Comparison of ENCODE assay signal across 19 cellular contexts in genomic region chr7:25994433-25994988, GRCh38.
A peak's percentile ranks its signal among the peaks of the same experiment; 100 is the strongest.
DNase-seq lines count a peak whose midpoint lies in the region; ATAC-seq and TF ChIP-seq lines count a peak whose summit lies in the region.
"Had no signal": no experiment of that assay in that cellular context is flagged by ENCODE, and none has a peak within 500 bp of the region (broad histone marks: within the 10 kb centered on the region; RNA-seq: fewer than 3 reads in every experiment).

No MANE protein-coding gene starts in this region.

- peaks cover 6% of the 10 kb centered on the region for H3K4me1 Mint-ChIP-seq in activated CD8-positive, alpha-beta memory T cell treated with anti-CD3 and anti-CD28 coated beads, Interleukin-2, amount 10 ng/mL, durations not matched to agents 7 days and 5 days
- H3K4me1 Mint-ChIP-seq in central memory CD8-positive, alpha-beta T cell: peaks cover 17% of the 10 kb centered on the region
- peaks cover 9 to 14% of the 10 kb centered on the region in 2 donors for H3K4me1 Mint-ChIP-seq in natural killer cell
- H3K4me1 Mint-ChIP-seq in activated CD4-positive, alpha-beta memory T cell treated with anti-CD3 and anti-CD28 coated beads, Interleukin-2, amount 10 ng/mL, durations not matched to agents 7 days and 5 days: peaks cover 5% of the 10 kb centered on the region

- POLR2A ChIA-PET in activated CD4-positive, alpha-beta memory T cell treated with anti-CD3 and anti-CD28 coated beads, Interleukin-2, amount 10 ng/mL, durations not matched to agents 7 days and 5 days (lab: Charles Lee): no interaction called here

- H3K27ac Mint-ChIP-seq in activated CD8-positive, alpha-beta memory T cell treated with anti-CD3 and anti-CD28 coated beads, Interleukin-2, amount 10 ng/mL, durations not matched to agents 7 days and 5 days: no peak overlapping the region
- no peak overlapping the region for H3K27ac Mint-ChIP-seq in central memory CD8-positive, alpha-beta T cell (ENCODE audit: low read depth)
- no peak overlapping the region for H3K27ac Mint-ChIP-seq in natural killer cell
- no peak overlapping the region for H3K27ac Mint-ChIP-seq in activated CD4-positive, alpha-beta memory T cell treated with anti-CD3 and anti-CD28 coated beads, Interleukin-2, amount 10 ng/mL, durations not matched to agents 7 days and 5 days

- no peak overlapping the region for H3K4me3 Mint-ChIP-seq in activated CD8-positive, alpha-beta memory T cell treated with anti-CD3 and anti-CD28 coated beads, Interleukin-2, amount 10 ng/mL, durations not matched to agents 7 days and 5 days
- peak overlapping the region; percentile 8 for H3K4me3 Mint-ChIP-seq in central memory CD8-positive, alpha-beta T cell
- H3K4me3 Mint-ChIP-seq in natural killer cell: no peak overlapping the region
- H3K4me3 Mint-ChIP-seq in activated CD4-positive, alpha-beta memory T cell treated with anti-CD3 and anti-CD28 coated beads, Interleukin-2, amount 10 ng/mL, durations not matched to agents 7 days and 5 days: no peak overlapping the region

- no peaks in the 10 kb centered on the region for H3K9me3 Mint-ChIP-seq in activated CD8-positive, alpha-beta memory T cell treated with anti-CD3 and anti-CD28 coated beads, Interleukin-2, amount 10 ng/mL, durations not matched to agents 7 days and 5 days (ENCODE audit: low read depth)
- no peaks in the 10 kb centered on the region for H3K9me3 Mint-ChIP-seq in central memory CD8-positive, alpha-beta T cell
- no peaks in the 10 kb centered on the region for H3K9me3 Mint-ChIP-seq in natural killer cell
- no peaks in the 10 kb centered on the region for H3K9me3 Mint-ChIP-seq in activated CD4-positive, alpha-beta memory T cell treated with anti-CD3 and anti-CD28 coated beads, Interleukin-2, amount 10 ng/mL, durations not matched to agents 7 days and 5 days

- H3K27me3 Mint-ChIP-seq in activated CD8-positive, alpha-beta memory T cell treated with anti-CD3 and anti-CD28 coated beads, Interleukin-2, amount 10 ng/mL, durations not matched to agents 7 days and 5 days: peaks cover 52% of the 10 kb centered on the region
- peaks cover 11% of the 10 kb centered on the region for H3K27me3 Mint-ChIP-seq in central memory CD8-positive, alpha-beta T cell
- H3K27me3 Mint-ChIP-seq in natural killer cell (ENCODE audit: low read depth in 2 of 2): peaks cover 28 to 49% of the 10 kb centered on the region in 2 donors
- H3K27me3 Mint-ChIP-seq in activated CD4-positive, alpha-beta memory T cell treated with anti-CD3 and anti-CD28 coated beads, Interleukin-2, amount 10 ng/mL, durations not matched to agents 7 days and 5 days: peaks cover 20% of the 10 kb centered on the region

- DNase-seq in activated CD8-positive, alpha-beta memory T cell treated with anti-CD3 and anti-CD28 coated beads, Interleukin-2, amount 10 ng/mL, durations not matched to agents 7 days and 5 days: no peak
- no peak for DNase-seq in activated CD8-positive, alpha-beta memory T cell treated with anti-CD3 and anti-CD28 coated beads, Interleukin-2, amount 50 U/mL, for 4 hours
- DNase-seq in central memory CD8-positive, alpha-beta T cell (ENCODE audit: low spot score in 2 of 2): no peak
- no peak for DNase-seq in natural killer cell
- no peak for DNase-seq in activated CD4-positive, alpha-beta memory T cell treated with anti-CD3 and anti-CD28 coated beads, Interleukin-2, amount 10 ng/mL, durations not matched to agents 7 days and 5 days
- DNase-seq in stimulated activated naive CD8-positive, alpha-beta T cell treated with anti-CD3 and anti-CD28 coated beads, Interleukin-15, Interleukin-2, amounts not matched to agents 100 U/mL and 50 U/mL, for 24 hours: no peak
- DNase-seq: 8988T, C1 segment of cervical spinal cord, EL, GF-D8, MV-4-11, NCI-H1105 treated with DMSO at 0.1 percent for 48 hours, NCI-H2081 treated with DMSO at 0.1 percent for 48 hours, NCI-H2171 treated with DMSO at 0.1 percent for 48 hours, NCI-H446, NCI-H526, Peyer's patch, SJCRH30 had no signal

- no peaks in the 10 kb centered on the region for H3K36me3 Mint-ChIP-seq in activated CD8-positive, alpha-beta memory T cell treated with anti-CD3 and anti-CD28 coated beads, Interleukin-2, amount 10 ng/mL, durations not matched to agents 7 days and 5 days
- peaks cover 6% of the 10 kb centered on the region for H3K36me3 Mint-ChIP-seq in central memory CD8-positive, alpha-beta T cell (ENCODE audit: insufficient read depth)
- H3K36me3 Mint-ChIP-seq in natural killer cell: no peaks in the 10 kb centered on the region
- H3K36me3 Mint-ChIP-seq in activated CD4-positive, alpha-beta memory T cell treated with anti-CD3 and anti-CD28 coated beads, Interleukin-2, amount 10 ng/mL, durations not matched to agents 7 days and 5 days (ENCODE audit: low read depth): no peaks in the 10 kb centered on the region

- CTCF ChIA-PET in activated CD8-positive, alpha-beta memory T cell treated with anti-CD3 and anti-CD28 coated beads, Interleukin-2, amount 10 ng/mL, durations not matched to agents 7 days and 5 days (lab: Charles Lee): no interaction called here
- CTCF ChIA-PET in activated CD4-positive, alpha-beta memory T cell treated with anti-CD3 and anti-CD28 coated beads, Interleukin-2, amount 10 ng/mL, durations not matched to agents 7 days and 5 days (lab: Charles Lee): no interaction called here

- TF ChIP-seq CTCF in natural killer cell (IDR thresholded peaks at IDR 0.05): no peak

- intact Hi-C loops in natural killer cell (cut with micrococcal nuclease): no loop called here

- peak; percentile 30 for ATAC-seq in activated CD8-positive, alpha-beta memory T cell treated with anti-CD3 and anti-CD28 coated beads, Interleukin-2, amount 10 ng/mL, durations not matched to agents 7 days and 5 days
- peak; percentile 89 for ATAC-seq in central memory CD8-positive, alpha-beta T cell (replicated peaks; ENCODE audit: extremely low read depth, poor library complexity, severe bottlenecking)
- ATAC-seq in natural killer cell (peak; percentile 29 to 65 (median 55)), HG03460 (IDR thresholded peaks at IDR 0.05; ENCODE audit: unreplicated experiment) (no peak)
- ATAC-seq in stimulated activated naive CD8-positive, alpha-beta T cell treated with anti-CD3 and anti-CD28 coated beads, Interleukin-15, Interleukin-2, amounts not matched to agents 100 U/mL and 50 U/mL, for 24 hours: no peak

Comparison
In these comparisons a context has a peak if more than half of its experiments do, and no peak if none do; other contexts are left out.
1. ATAC-seq: peak in activated CD8-positive, alpha-beta memory T cell treated with anti-CD3 and anti-CD28 coated beads, Interleukin-2, amount 10 ng/mL, durations not matched to agents 7 days and 5 days (single experiment), central memory CD8-positive, alpha-beta T cell (single experiment) and natural killer cell (3 of 3); none in HG03460 (single experiment) and stimulated activated naive CD8-positive, alpha-beta T cell treated with anti-CD3 and anti-CD28 coated beads, Interleukin-15, Interleukin-2, amounts not matched to agents 100 U/mL and 50 U/mL, for 24 hours (single experiment).